Comparison of ENCODE assay signal across 8 cellular contexts in the genomic region with DNA sequence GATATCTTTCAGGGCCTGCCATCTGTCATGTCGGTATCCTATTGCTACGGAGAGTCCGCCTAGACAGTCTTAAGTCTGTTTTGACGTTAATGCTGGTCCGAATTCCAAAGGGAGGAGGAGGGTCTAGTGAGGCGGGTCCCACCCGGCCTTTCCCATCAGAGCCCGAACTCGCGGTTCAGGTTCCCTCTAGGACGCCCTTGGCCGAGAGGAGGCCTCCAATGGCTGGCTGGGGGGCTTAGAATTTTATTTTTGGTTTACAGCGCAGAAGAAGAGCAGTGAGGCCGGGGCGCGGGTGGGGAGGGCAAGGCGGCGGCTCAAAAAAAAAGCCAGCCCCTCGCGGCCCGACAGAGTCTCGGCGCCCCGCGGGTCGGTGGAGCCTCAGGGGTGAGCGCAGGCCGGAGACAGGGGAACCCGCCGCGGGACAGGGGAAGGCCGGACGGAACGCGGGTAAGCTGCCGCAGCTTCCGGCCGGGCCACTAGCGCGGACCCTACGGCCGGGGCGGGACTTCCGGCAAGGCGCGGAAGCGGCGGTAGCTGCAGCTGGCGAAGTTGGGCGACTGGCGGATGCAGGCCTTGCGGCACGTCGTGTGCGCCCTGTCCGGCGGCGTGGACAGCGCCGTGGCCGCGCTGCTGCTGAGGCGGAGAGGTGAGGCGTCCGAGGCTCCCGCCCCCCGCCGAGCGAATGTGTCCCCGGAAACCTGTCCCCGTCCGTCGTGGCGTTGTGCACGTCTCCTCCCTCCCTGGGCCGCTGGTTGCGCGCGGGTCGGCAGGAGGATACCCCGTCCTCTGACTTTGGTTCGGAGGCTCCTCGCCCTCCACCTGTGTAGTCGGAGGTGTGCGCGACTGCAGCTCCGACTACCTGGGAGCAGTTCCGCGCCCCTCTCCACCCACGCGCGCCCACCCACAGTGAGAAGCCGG.
DNase-seq lines count a peak whose midpoint lies in the region; ATAC-seq and TF ChIP-seq lines count a peak whose summit lies in the region.

A gene with protein sequence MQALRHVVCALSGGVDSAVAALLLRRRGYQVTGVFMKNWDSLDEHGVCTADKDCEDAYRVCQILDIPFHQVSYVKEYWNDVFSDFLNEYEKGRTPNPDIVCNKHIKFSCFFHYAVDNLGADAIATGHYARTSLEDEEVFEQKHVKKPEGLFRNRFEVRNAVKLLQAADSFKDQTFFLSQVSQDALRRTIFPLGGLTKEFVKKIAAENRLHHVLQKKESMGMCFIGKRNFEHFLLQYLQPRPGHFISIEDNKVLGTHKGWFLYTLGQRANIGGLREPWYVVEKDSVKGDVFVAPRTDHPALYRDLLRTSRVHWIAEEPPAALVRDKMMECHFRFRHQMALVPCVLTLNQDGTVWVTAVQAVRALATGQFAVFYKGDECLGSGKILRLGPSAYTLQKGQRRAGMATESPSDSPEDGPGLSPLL (plus strand): TSS at position 514 of the 918 bp plus-strand sequence. CDS start 51 bp downstream, at position 565.

- peak within 1 kb of the TSS; percentile 97 for H3K4me3 ChIP-seq in choroid plexus epithelial cell (ENCODE audit: low read depth, low read length)

- no peak for TF ChIP-seq CTCF in choroid plexus epithelial cell (conservative IDR thresholded peaks at IDR 0.05; ENCODE audit: low read depth, low read length)

- peak; percentile 62 for DNase-seq in SIG-M5 treated with dmso at 0.1 percent for 504 hours (lab: John Stamatoyannopoulos, UW; ENCODE audit: unreplicated experiment)
- no peak for DNase-seq in SIG-M5 (lab: John Stamatoyannopoulos, UW)
- DNase-seq in NCI-H446 (lab: John Stamatoyannopoulos, UW): peak; percentile 30 to 87
- peak; percentile 55 to 65 for DNase-seq in activated CD4-positive, alpha-beta T cell treated with anti-CD3 and anti-CD28 coated beads for 24 hours (ENCODE audit: low read depth in 2 of 2)
- peak; percentile 88 for DNase-seq in choroid plexus epithelial cell (ENCODE audit: low read depth)
- peak; percentile 91 for DNase-seq in kidney tubule cell (ENCODE audit: low spot score)
- peak; percentile 33 to 60 for DNase-seq in stimulated activated CD4-positive, alpha-beta T cell treated with anti-CD3 and anti-CD28 coated beads, Interleukin-1b, Interleukin-23, amount 100 ng/mL, for 1 hour (ENCODE audit: low read depth in 2 of 2)

- ATAC-seq in HG03045 (IDR thresholded peaks at IDR 0.05; ENCODE audit: unreplicated experiment): peak; percentile 84
